ENCODE assay signal across 1 cellular context in genomic region chr19:46394398-46394797, GRCh38.
A peak's percentile ranks its signal among the peaks of the same experiment; 100 is the strongest.
TF ChIP-seq lines count a peak whose summit lies in the region.

No MANE protein-coding gene starts in this region.

TF ChIP-seq in K562, 482 proteins besides CTCF, POLR2A, EP300 and RAD21:
- TF ChIP-seq SMARCA5 (IDR thresholded peaks at IDR 0.05) (peak; percentile 83), BCOR (IDR thresholded peaks at IDR 0.05) (peak; percentile 97), ZNF212 (CRISPR knock-in tag; IDR thresholded peaks at IDR 0.05) (no peak), ZFP36 (IDR thresholded peaks at IDR 0.05; ENCODE audit: low read depth, low read length, partially characterized antibody) (peak; percentile 73), ADNP (tag; IDR thresholded peaks at IDR 0.05) (peak; percentile 86; the same call in 1 of the 2 replicates), ZNF282 (CRISPR knock-in tag; IDR thresholded peaks at IDR 0.05) (no peak), ZNF277 (CRISPR knock-in tag; IDR thresholded peaks at IDR 0.05; ENCODE audit: borderline replicate concordance) (no peak), KDM1A (IDR thresholded peaks at IDR 0.05) (peak; percentile 62 to 84; a peak in 3 of 4 replicates), JUND (IDR thresholded peaks at IDR 0.05; ENCODE audit: borderline replicate concordance, low read depth, low read length) (no peak), JUND (tag; IDR thresholded peaks at IDR 0.05; ENCODE audit: borderline replicate concordance, low read depth, low read length) (no peak), NEUROD1 (IDR thresholded peaks at IDR 0.05; ENCODE audit: borderline replicate concordance, low read depth, low read length, partially characterized antibody) (no peak), BRD9 (IDR thresholded peaks at IDR 0.05; ENCODE audit: low read depth, partially characterized antibody) (peak; percentile 63), DACH1 (IDR thresholded peaks at IDR 0.05; ENCODE audit: partially characterized antibody) (peak; percentile 6), SP2 (IDR thresholded peaks at IDR 0.05; ENCODE audit: extremely low read depth, low read depth, low read length, poor library complexity, severe bottlenecking) (no peak), LARP7 (IDR thresholded peaks at IDR 0.05) (no peak), FOXK2 (conservative IDR thresholded peaks at IDR 0.05 in 1 of 2, IDR thresholded peaks at IDR 0.05 in 1 of 2; ENCODE audit: low read depth in 2 of 2) (no peak), HDAC2 (IDR thresholded peaks at IDR 0.05) (peak; percentile 45; the same call in 1 of the 2 replicates), YY1 (IDR thresholded peaks at IDR 0.05; ENCODE audit: borderline replicate concordance in 1 of 3, control insufficient read depth in 1 of 3, extremely low read depth in 1 of 3, insufficient read depth in 3 of 3, insufficient read length in 1 of 3, insufficient replicate concordance in 2 of 3, low read depth in 1 of 3, low read length in 2 of 3) (no peak), CBX3 (IDR thresholded peaks at IDR 0.05; ENCODE audit: borderline replicate concordance in 1 of 2, low read length in 2 of 2) (peak in 1 of 2 experiments; percentile 65; a peak in 1 of 3 replicates), RFX7 (CRISPR knock-in tag; IDR thresholded peaks at IDR 0.05) (no peak), CBX1 (IDR thresholded peaks at IDR 0.05; ENCODE audit: low read depth) (0 out of 2 replicates have a peak, but pooled peaks have one; percentile 38), ZNF76 (CRISPR knock-in tag; IDR thresholded peaks at IDR 0.05; ENCODE audit: borderline replicate concordance) (no peak), TRIM28 (IDR thresholded peaks at IDR 0.05) (no peak), RBM25 (IDR thresholded peaks at IDR 0.05; ENCODE audit: low read depth, low read length, severe bottlenecking) (peak; percentile 89)
- TF ChIP-seq, protein P1, sequence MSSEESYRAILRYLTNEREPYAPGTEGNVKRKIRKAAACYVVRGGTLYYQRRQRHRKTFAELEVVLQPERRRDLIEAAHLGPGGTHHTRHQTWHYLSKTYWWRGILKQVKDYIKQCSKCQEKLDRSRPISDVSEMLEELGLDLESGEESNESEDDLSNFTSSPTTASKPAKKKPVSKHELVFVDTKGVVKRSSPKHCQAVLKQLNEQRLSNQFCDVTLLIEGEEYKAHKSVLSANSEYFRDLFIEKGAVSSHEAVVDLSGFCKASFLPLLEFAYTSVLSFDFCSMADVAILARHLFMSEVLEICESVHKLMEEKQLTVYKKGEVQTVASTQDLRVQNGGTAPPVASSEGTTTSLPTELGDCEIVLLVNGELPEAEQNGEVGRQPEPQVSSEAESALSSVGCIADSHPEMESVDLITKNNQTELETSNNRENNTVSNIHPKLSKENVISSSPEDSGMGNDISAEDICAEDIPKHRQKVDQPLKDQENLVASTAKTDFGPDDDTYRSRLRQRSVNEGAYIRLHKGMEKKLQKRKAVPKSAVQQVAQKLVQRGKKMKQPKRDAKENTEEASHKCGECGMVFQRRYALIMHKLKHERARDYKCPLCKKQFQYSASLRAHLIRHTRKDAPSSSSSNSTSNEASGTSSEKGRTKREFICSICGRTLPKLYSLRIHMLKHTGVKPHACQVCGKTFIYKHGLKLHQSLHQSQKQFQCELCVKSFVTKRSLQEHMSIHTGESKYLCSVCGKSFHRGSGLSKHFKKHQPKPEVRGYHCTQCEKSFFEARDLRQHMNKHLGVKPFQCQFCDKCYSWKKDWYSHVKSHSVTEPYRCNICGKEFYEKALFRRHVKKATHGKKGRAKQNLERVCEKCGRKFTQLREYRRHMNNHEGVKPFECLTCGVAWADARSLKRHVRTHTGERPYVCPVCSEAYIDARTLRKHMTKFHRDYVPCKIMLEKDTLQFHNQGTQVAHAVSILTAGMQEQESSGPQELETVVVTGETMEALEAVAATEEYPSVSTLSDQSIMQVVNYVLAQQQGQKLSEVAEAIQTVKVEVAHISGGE (CRISPR knock-in tag; IDR thresholded peaks at IDR 0.05), result no peak
- TF ChIP-seq, protein P2, sequence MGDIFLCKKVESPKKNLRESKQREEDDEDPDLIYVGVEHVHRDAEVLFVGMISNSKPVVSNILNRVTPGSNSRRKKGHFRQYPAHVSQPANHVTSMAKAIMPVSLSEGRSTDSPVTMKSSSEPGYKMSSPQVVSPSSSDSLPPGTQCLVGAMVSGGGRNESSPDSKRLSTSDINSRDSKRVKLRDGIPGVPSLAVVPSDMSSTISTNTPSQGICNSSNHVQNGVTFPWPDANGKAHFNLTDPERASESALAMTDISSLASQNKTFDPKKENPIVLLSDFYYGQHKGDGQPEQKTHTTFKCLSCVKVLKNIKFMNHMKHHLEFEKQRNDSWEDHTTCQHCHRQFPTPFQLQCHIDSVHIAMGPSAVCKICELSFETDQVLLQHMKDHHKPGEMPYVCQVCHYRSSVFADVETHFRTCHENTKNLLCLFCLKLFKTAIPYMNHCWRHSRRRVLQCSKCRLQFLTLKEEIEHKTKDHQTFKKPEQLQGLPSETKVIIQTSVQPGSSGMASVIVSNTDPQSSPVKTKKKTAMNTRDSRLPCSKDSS (IDR thresholded peaks at IDR 0.05; ENCODE audit: low read depth, partially characterized antibody), result no peak
- TF ChIP-seq, protein P3, sequence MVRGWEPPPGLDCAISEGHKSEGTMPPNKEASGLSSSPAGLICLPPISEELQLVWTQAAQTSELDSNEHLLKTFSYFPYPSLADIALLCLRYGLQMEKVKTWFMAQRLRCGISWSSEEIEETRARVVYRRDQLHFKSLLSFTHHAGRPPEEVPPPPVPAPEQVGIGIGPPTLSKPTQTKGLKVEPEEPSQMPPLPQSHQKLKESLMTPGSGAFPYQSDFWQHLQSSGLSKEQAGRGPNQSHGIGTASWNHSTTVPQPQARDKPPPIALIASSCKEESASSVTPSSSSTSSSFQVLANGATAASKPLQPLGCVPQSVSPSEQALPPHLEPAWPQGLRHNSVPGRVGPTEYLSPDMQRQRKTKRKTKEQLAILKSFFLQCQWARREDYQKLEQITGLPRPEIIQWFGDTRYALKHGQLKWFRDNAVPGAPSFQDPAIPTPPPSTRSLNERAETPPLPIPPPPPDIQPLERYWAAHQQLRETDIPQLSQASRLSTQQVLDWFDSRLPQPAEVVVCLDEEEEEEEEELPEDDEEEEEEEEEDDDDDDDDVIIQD (CRISPR knock-in tag; IDR thresholded peaks at IDR 0.05), result no peak
